In genomic region chr19:36807029-36807428, GRCh38 we compare ENCODE assay signal across 26 cellular contexts. TPM values are rescaled to one million over a fixed set of nuclear protein-coding genes. Genes with fewer than 3 reads are reported as not detected.
A peak's percentile ranks its signal among the peaks of the same experiment; 100 is the strongest.
DNase-seq lines count a peak whose midpoint lies in the region; FAIRE-seq and TF ChIP-seq lines count a peak whose summit lies in the region.
"Had no signal": no experiment of that assay in that cellular context is flagged by ENCODE, and none has a peak within 500 bp of the region (broad histone marks: within the 10 kb centered on the region; RNA-seq: fewer than 3 reads in every experiment).

No MANE protein-coding gene starts in this region.

- no peaks in the 10 kb centered on the region for H3K4me1 Mint-ChIP-seq in endothelial cell (ENCODE audit: unreplicated experiment)
- H3K4me1 Mint-ChIP-seq: CD14-positive monocyte; CD4-positive, alpha-beta memory T cell; CD8-positive, alpha-beta memory T cell had no signal

- POLR2A ChIA-PET in HEK293 (lab: Yijun Ruan, JAX) = no interaction called here

- peaks cover 3% of the 10 kb centered on the region for H3K27me3 Mint-ChIP-seq in endothelial cell (ENCODE audit: unreplicated experiment)
- H3K27me3 Mint-ChIP-seq: CD4-positive, alpha-beta memory T cell; CD4-positive, CD25-positive, alpha-beta regulatory T cell had no signal

- H3K27ac Mint-ChIP-seq in endothelial cell (ENCODE audit: unreplicated experiment) = no peak overlapping the region
- H3K27ac Mint-ChIP-seq: CD14-positive monocyte; CD4-positive, alpha-beta memory T cell; CD4-positive, CD25-positive, alpha-beta regulatory T cell; CD8-positive, alpha-beta memory T cell had no signal

- CTCF ChIA-PET in HEK293 (lab: Yijun Ruan, JAX) = no interaction called here

- no peak overlapping the region for H3K27ac ChIP-seq in HEK293 (ENCODE audit: extremely low read depth, low read depth, low read length)
- H3K27ac ChIP-seq: BLaER1 had no signal

- peaks cover 68 to 71% of the 10 kb centered on the region in 2 experiments for H3K36me3 ChIP-seq in HEK293 (ENCODE audit: control insufficient read depth in 2 of 2, insufficient read depth in 1 of 2, low read length in 2 of 2)
- H3K36me3 ChIP-seq: BE2C had no signal

- no peak for TF ChIP-seq POLR2A in lower leg skin (IDR thresholded peaks at IDR 0.05)

- no peak overlapping the region for H3K4me3 ChIP-seq in HEK293 (ENCODE audit: low read depth, low read length)
- H3K4me3 ChIP-seq in lower leg skin (ENCODE audit: low read depth, poor library complexity, severe bottlenecking) = no peak overlapping the region
- H3K4me3 ChIP-seq: BLaER1 had no signal

- H3K4me1 ChIP-seq in HEK293 (ENCODE audit: control insufficient read depth, insufficient read depth, low read length) = no peaks in the 10 kb centered on the region
- H3K4me1 ChIP-seq: BE2C, BLaER1 had no signal

- peaks cover 27% of the 10 kb centered on the region for H3K9me3 Mint-ChIP-seq in endothelial cell (ENCODE audit: unreplicated experiment)

- peak overlapping the region; percentile 10 for H3K4me3 Mint-ChIP-seq in endothelial cell (ENCODE audit: unreplicated experiment)
- H3K4me3 Mint-ChIP-seq: CD14-positive monocyte; CD4-positive, alpha-beta memory T cell; CD4-positive, CD25-positive, alpha-beta regulatory T cell; CD8-positive, alpha-beta memory T cell had no signal

- H3K36me3 Mint-ChIP-seq in endothelial cell (ENCODE audit: low read depth, unreplicated experiment) = peaks cover 58% of the 10 kb centered on the region

- no peak for TF ChIP-seq CTCF in HEK293 (tag by site-specific recombination; IDR thresholded peaks at IDR 0.05)
- no peak for TF ChIP-seq CTCF in endothelial cell (IDR thresholded peaks at IDR 0.05; ENCODE audit: unreplicated experiment)
- no peak for TF ChIP-seq CTCF in lower leg skin (IDR thresholded peaks at IDR 0.05)

- intact Hi-C loops in lower leg skin (cut with DNase I; ENCODE audit: low total_unique reads) = no loop called here

- peak; percentile 43 for FAIRE-seq in colon (lab: Jason Lieb, UNC)
- FAIRE-seq: A204.1, GM12891, GM19239 had no signal

- peaks cover 35% of the 10 kb centered on the region for H3K9me3 ChIP-seq in HEK293 (ENCODE audit: control insufficient read depth, insufficient read depth, low read depth, low read length)
- H3K9me3 ChIP-seq: BE2C had no signal

- no peak for DNase-seq in endothelial cell (ENCODE audit: low spot score)
- DNase-seq in lower leg skin (ENCODE audit: low spot score in 2 of 2) = no peak
- no peak for DNase-seq in SW480 (ENCODE audit: low spot score)
- no peak for DNase-seq in NCI-H2196 (lab: John Stamatoyannopoulos, UW; ENCODE audit: unreplicated experiment)
- DNase-seq: 8988T; ACHN; BE2C; C1 segment of cervical spinal cord; CD4-positive, alpha-beta memory T cell; CD4-positive, CD25-positive, alpha-beta regulatory T cell; CD8-positive, alpha-beta memory T cell; COR-L47; DMS 273 treated with DMSO at 0.1 percent for 48 hours; DMS153; DMS53; DMS79; DND-41; EL; GF-D8 had no signal

TF ChIP-seq in HEK293, 187 proteins besides CTCF, POLR2A, EP300 and RAD21:
- TF ChIP-seq ZNF324 (tag by site-specific recombination; IDR thresholded peaks at IDR 0.05) (no peak), ZNF248 (tag by site-specific recombination; IDR thresholded peaks at IDR 0.05) (no peak), SCRT1 (tag by site-specific recombination; IDR thresholded peaks at IDR 0.05; ENCODE audit: borderline replicate concordance) (peak; percentile 68; the same call in 1 of the 2 replicates), ZNF560 (tag by site-specific recombination; IDR thresholded peaks at IDR 0.05; ENCODE audit: borderline replicate concordance) (no peak), WT1 (tag by site-specific recombination; IDR thresholded peaks at IDR 0.05) (no peak), ZSCAN23 (tag by site-specific recombination; IDR thresholded peaks at IDR 0.05) (no peak), SCRT2 (tag by site-specific recombination; IDR thresholded peaks at IDR 0.05) (peak; percentile 85)
- TF ChIP-seq, protein P1, sequence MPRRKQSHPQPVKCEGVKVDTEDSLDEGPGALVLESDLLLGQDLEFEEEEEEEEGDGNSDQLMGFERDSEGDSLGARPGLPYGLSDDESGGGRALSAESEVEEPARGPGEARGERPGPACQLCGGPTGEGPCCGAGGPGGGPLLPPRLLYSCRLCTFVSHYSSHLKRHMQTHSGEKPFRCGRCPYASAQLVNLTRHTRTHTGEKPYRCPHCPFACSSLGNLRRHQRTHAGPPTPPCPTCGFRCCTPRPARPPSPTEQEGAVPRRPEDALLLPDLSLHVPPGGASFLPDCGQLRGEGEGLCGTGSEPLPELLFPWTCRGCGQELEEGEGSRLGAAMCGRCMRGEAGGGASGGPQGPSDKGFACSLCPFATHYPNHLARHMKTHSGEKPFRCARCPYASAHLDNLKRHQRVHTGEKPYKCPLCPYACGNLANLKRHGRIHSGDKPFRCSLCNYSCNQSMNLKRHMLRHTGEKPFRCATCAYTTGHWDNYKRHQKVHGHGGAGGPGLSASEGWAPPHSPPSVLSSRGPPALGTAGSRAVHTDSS (tag by site-specific recombination; IDR thresholded peaks at IDR 0.05) = no peak

RNA-seq across cellular contexts. Expression of gene ZNF790, which starts 31.2 kb away (rescaled TPM):
- total RNA-seq in endothelial cell (ENCODE audit: unreplicated experiment) (12.3 TPM), lower leg skin (1 to 10 TPM; 3.5 to 9.1 (median 4.2) TPM)

RNA-seq across cellular contexts. Expression of gene ZNF850, which starts 34.4 kb away (rescaled TPM):
- total RNA-seq in endothelial cell (ENCODE audit: unreplicated experiment) (7.0 TPM), lower leg skin (1 to 10 TPM; 1.0 to 2.2 (median 1.5) TPM)

RNA-seq across cellular contexts. Expression of gene ZNF345, which starts 43.6 kb away (rescaled TPM):
- total RNA-seq in endothelial cell (ENCODE audit: unreplicated experiment) = 9.6 TPM
- total RNA-seq in lower leg skin = 1 to 10 TPM; 3.6 to 8.6 (median 5.4) TPM
